Comparison of ENCODE assay signal across 1 cellular context in the genomic region with DNA sequence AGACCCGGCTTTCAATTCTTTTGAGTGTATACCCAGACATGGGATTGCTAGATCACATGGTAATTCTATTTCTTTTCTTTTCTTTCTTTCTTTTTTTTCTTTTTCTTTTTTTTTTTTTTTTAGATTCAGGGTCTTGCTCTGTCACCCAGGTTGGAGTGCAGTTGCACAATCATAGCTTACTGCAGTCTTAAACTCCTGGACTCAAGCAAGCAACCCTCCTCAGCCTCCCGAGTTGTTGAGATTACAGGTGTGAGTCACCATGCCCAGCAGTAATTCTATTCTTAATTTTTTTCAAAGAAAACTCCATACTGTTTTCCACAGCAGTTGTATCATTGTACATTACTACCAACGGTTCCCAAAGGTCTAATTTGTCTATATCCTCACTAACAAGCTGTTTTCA.
TF ChIP-seq lines count a peak whose summit lies in the region.

No MANE protein-coding gene starts in this region.

TF ChIP-seq in IMR-90, 13 proteins besides CTCF, POLR2A, EP300 and RAD21 (continued from another document):
- TF ChIP-seq, protein P1, sequence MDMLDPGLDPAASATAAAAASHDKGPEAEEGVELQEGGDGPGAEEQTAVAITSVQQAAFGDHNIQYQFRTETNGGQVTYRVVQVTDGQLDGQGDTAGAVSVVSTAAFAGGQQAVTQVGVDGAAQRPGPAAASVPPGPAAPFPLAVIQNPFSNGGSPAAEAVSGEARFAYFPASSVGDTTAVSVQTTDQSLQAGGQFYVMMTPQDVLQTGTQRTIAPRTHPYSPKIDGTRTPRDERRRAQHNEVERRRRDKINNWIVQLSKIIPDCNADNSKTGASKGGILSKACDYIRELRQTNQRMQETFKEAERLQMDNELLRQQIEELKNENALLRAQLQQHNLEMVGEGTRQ (IDR thresholded peaks at IDR 0.05; ENCODE audit: low read depth, low read length): no peak
- TF ChIP-seq CEBPB (IDR thresholded peaks at IDR 0.05; ENCODE audit: low read depth, low read length) (peak; percentile 51; the same call in 1 of the 2 replicates), RFX5 (IDR thresholded peaks at IDR 0.05; ENCODE audit: low read depth, low read length) (no peak), SMC3 (IDR thresholded peaks at IDR 0.05; ENCODE audit: low read depth, low read length) (no peak)
